ENCODE assay signal across 15 cellular contexts in genomic region chr6:149169761-149170359, GRCh38.
A peak's percentile ranks its signal among the peaks of the same experiment; 100 is the strongest.
DNase-seq lines count a peak whose midpoint lies in the region; ATAC-seq, FAIRE-seq and TF ChIP-seq lines count a peak whose summit lies in the region.
"Had no signal": no experiment of that assay in that cellular context is flagged by ENCODE, and none has a peak within 500 bp of the region (broad histone marks: within the 10 kb centered on the region; RNA-seq: fewer than 3 reads in every experiment).

No MANE protein-coding gene starts in this region.

- TF ChIP-seq RAD21 in K562 (CRISPR knock-in tag; conservative IDR thresholded peaks at IDR 0.05 in 1 of 2, IDR thresholded peaks at IDR 0.05 in 1 of 2) = no peak

- no peak for ATAC-seq in CD4-positive, CD25-positive, alpha-beta regulatory T cell (ENCODE audit: low read depth in 2 of 2)
- peak; percentile 31; the same call in 1 of the 3 replicates for ATAC-seq in K562
- peak; percentile 46 for ATAC-seq in omental fat pad (ENCODE audit: low FRiP score)
- ATAC-seq: GM23338 had no signal

- FAIRE-seq in K562 (lab: Jason Lieb, UNC) (no peak), frontal cortex (lab: Jason Lieb, UNC) (no peak)

- TF ChIP-seq POLR2A in K562 (conservative IDR thresholded peaks at IDR 0.05) = no peak

- no peak for DNase-seq in CD4-positive, CD25-positive, alpha-beta regulatory T cell
- peak; percentile 9 for DNase-seq in HuH-7 (ENCODE audit: low spot score)
- DNase-seq in K562 (ENCODE audit: extremely low read depth in 1 of 4, low spot score in 3 of 4) = no peak
- no peak for DNase-seq in omental fat pad (ENCODE audit: low spot score)
- no peak for DNase-seq in NCI-H187 (lab: John Stamatoyannopoulos, UW)
- DNase-seq in frontal cortex (ENCODE audit: low spot score in 2 of 2) = no peak
- no peak for DNase-seq in BE2C
- no peak for DNase-seq in activated CD8-positive, alpha-beta memory T cell treated with anti-CD3 and anti-CD28 coated beads, Interleukin-2, amount 50 U/mL, for 48 hours
- DNase-seq: activated T-cell treated with anti-CD3 and anti-CD28 coated beads, Interleukin-2, amount 50 U/mL, for 4 hours; CD4-positive, alpha-beta memory T cell; erythroblast; naive B cell; NCI-H1694 had no signal

- CTCF ChIA-PET in K562 (lab: Yijun Ruan, JAX; ENCODE audit: low intra/inter-chr PET ratio) = no interaction called here

- peaks cover 15% of the 10 kb centered on the region for H3K4me1 ChIP-seq in CD4-positive, CD25-positive, alpha-beta regulatory T cell (ENCODE audit: control insufficient read depth, insufficient read depth, low read length, poor library complexity, severe bottlenecking)
- H3K4me1 ChIP-seq in K562 (replicated peaks in 1 of 2; ENCODE audit: control insufficient read depth in 2 of 2, insufficient read depth in 2 of 2, low read length in 2 of 2) (peaks cover 3 to 6% of the 10 kb centered on the region in 2 experiments; a peak in 4 of 5 replicates), BE2C (peaks cover 12% of the 10 kb centered on the region)

- H3K36me3 ChIP-seq in CD4-positive, CD25-positive, alpha-beta regulatory T cell (ENCODE audit: control insufficient read depth, insufficient read depth, low read length) = no peaks in the 10 kb centered on the region
- H3K36me3 ChIP-seq in K562 (ENCODE audit: control insufficient read depth, insufficient read depth, low read length) (no peaks in the 10 kb centered on the region), BE2C (no peaks in the 10 kb centered on the region)
- H3K36me3 ChIP-seq: cardiac muscle cell had no signal

- no peak overlapping the region for H3K4me2 ChIP-seq in K562 (ENCODE audit: insufficient read depth, low read length)
- H3K4me2 ChIP-seq: GM23338 had no signal

- H4K20me1 ChIP-seq in K562 (replicated peaks; ENCODE audit: control insufficient read depth, insufficient read depth, low read length) = no peaks in the 10 kb centered on the region

- H3K9me3 Mint-ChIP-seq in CD4-positive, CD25-positive, alpha-beta regulatory T cell = peaks cover 0 to 1% (median 0%) of the 10 kb centered on the region in 7 donors
- H3K9me3 Mint-ChIP-seq: activated T-cell treated with anti-CD3 and anti-CD28 coated beads, Interleukin-2, amount 50 U/mL, for 4 hours; GM23338 had no signal

- no peak overlapping the region for H3K27ac ChIP-seq in CD4-positive, CD25-positive, alpha-beta regulatory T cell (ENCODE audit: insufficient read depth, low read length, poor library complexity, severe bottlenecking)
- H3K27ac ChIP-seq in K562 (ENCODE audit: extremely low read depth, low read depth, low read length) = no peak overlapping the region
- H3K27ac ChIP-seq: cardiac muscle cell had no signal

- no peaks in the 10 kb centered on the region for H3K9me3 ChIP-seq in CD4-positive, CD25-positive, alpha-beta regulatory T cell (ENCODE audit: control insufficient read depth in 2 of 2, low read length in 2 of 2)
- H3K9me3 ChIP-seq in K562 (replicated peaks; ENCODE audit: control insufficient read depth, insufficient read depth, low read depth, low read length) (no peaks in the 10 kb centered on the region), BE2C (no peaks in the 10 kb centered on the region)

- POLR2A ChIA-PET in K562 (lab: Yijun Ruan, JAX) = interaction anchor here (0.7 to 1.6 kb wide), 4 partner anchors 11 to 74 kb away, joined by 3 to 7 read pairs (median 5); no protein-coding TSS in a partner anchor

- TF ChIP-seq EP300 in K562 (IDR thresholded peaks at IDR 0.05; ENCODE audit: low read length) = no peak

- H3K27ac Mint-ChIP-seq in CD4-positive, CD25-positive, alpha-beta regulatory T cell = peak overlapping the region; percentile 14 to 39 (median 34)
- H3K27ac Mint-ChIP-seq: GM23338 had no signal

- BruUV-seq in K562 (replicated peaks; lab: Mats Ljungman, UMichigan) = no TSS peak

- H3K36me3 Mint-ChIP-seq in CD4-positive, CD25-positive, alpha-beta regulatory T cell = peaks cover 8% of the 10 kb centered on the region

- no peak overlapping the region for H3K4me3 ChIP-seq in CD4-positive, CD25-positive, alpha-beta regulatory T cell (ENCODE audit: low read depth, low read length)
- no peak overlapping the region for H3K4me3 ChIP-seq in K562
- no peak overlapping the region for H3K4me3 ChIP-seq in BE2C (ENCODE audit: low read depth, low read length)
- H3K4me3 ChIP-seq: cardiac muscle cell, GM23338 had no signal

- 37% methylated on average over 6 of the region's 6 CpGs for WGBS in K562 (ENCODE audit: insufficient coverage, low coverage, missing lambda C conversion rate)

- H2AFZ ChIP-seq in K562 (ENCODE audit: low read depth, low read length) = 0 out of 2 replicates have a peak overlapping the region, but pooled peaks have one; percentile 27
- H2AFZ ChIP-seq: GM23338 had no signal

- in situ Hi-C loops in K562 (cut with MboI) = no loop called here

- intact Hi-C loops in K562 (cut with micrococcal nuclease) = no loop called here

- TF ChIP-seq CTCF in K562 (IDR thresholded peaks at IDR 0.05 in 2 of 3, conservative IDR thresholded peaks at IDR 0.05 in 1 of 3; ENCODE audit: insufficient read depth in 2 of 3, low read depth in 1 of 3, low read length in 3 of 3) (no peak), omental fat pad (IDR thresholded peaks at IDR 0.05) (no peak), BE2C (IDR thresholded peaks at IDR 0.05; ENCODE audit: low read depth, low read length) (no peak)

- H3K79me2 ChIP-seq in K562 (ENCODE audit: control insufficient read depth, insufficient read depth, low read length) = no peaks in the 10 kb centered on the region

- peak overlapping the region in 1 of 4 donors; percentile 16 for H3K4me3 Mint-ChIP-seq in CD4-positive, CD25-positive, alpha-beta regulatory T cell
- H3K4me3 Mint-ChIP-seq: activated T-cell treated with anti-CD3 and anti-CD28 coated beads, Interleukin-2, amount 50 U/mL, for 4 hours; GM23338 had no signal

- H3K27me3 ChIP-seq in CD4-positive, CD25-positive, alpha-beta regulatory T cell (ENCODE audit: control insufficient read depth, insufficient read depth, low read length) = no peaks in the 10 kb centered on the region
- H3K27me3 ChIP-seq in K562 (ENCODE audit: control insufficient read depth in 2 of 2, insufficient read depth in 2 of 2, low read length in 2 of 2) (peaks cover 2 to 3% of the 10 kb centered on the region in 2 experiments; a peak in 1 of 5 replicates), BE2C (no peaks in the 10 kb centered on the region)
- H3K27me3 ChIP-seq: cardiac muscle cell had no signal

- no peak overlapping the region for H3K9ac ChIP-seq in K562 (ENCODE audit: insufficient read depth in 1 of 2, low read depth in 2 of 2, low read length in 2 of 2)

- H3K4me1 Mint-ChIP-seq in CD4-positive, CD25-positive, alpha-beta regulatory T cell = peaks cover 5 to 42% (median 18%) of the 10 kb centered on the region in 4 donors
- H3K4me1 Mint-ChIP-seq: GM23338 had no signal

- H3K27me3 Mint-ChIP-seq in CD4-positive, CD25-positive, alpha-beta regulatory T cell = no peaks in the 10 kb centered on the region
- H3K27me3 Mint-ChIP-seq: CD4-positive, alpha-beta memory T cell had no signal

- no peaks in the 10 kb centered on the region for H3K9me1 ChIP-seq in K562 (ENCODE audit: control insufficient read depth, insufficient read depth, low read length)

TF ChIP-seq in K562, 482 proteins besides CTCF, POLR2A, EP300 and RAD21 (continues in another document):
- TF ChIP-seq ZKSCAN1 (IDR thresholded peaks at IDR 0.05; ENCODE audit: low read depth, low read length) (no peak), USF1 (CRISPR knock-in tag; IDR thresholded peaks at IDR 0.05) (no peak), SRF (CRISPR knock-in tag; IDR thresholded peaks at IDR 0.05) (no peak), ZNF79 (CRISPR knock-in tag; IDR thresholded peaks at IDR 0.05; ENCODE audit: low read depth) (no peak), PRDM10 (IDR thresholded peaks at IDR 0.05; ENCODE audit: partially characterized antibody) (no peak), THRA (IDR thresholded peaks at IDR 0.05) (no peak)

Comparison
In these comparisons a context has a peak if more than half of its experiments do, and no peak if none do; other contexts are left out.
1. ATAC-seq: peak in K562 (single experiment) and omental fat pad (single experiment); none in CD4-positive, CD25-positive, alpha-beta regulatory T cell (0 of 2).